1 cellular context compared by ENCODE assay signal in the genomic region with DNA sequence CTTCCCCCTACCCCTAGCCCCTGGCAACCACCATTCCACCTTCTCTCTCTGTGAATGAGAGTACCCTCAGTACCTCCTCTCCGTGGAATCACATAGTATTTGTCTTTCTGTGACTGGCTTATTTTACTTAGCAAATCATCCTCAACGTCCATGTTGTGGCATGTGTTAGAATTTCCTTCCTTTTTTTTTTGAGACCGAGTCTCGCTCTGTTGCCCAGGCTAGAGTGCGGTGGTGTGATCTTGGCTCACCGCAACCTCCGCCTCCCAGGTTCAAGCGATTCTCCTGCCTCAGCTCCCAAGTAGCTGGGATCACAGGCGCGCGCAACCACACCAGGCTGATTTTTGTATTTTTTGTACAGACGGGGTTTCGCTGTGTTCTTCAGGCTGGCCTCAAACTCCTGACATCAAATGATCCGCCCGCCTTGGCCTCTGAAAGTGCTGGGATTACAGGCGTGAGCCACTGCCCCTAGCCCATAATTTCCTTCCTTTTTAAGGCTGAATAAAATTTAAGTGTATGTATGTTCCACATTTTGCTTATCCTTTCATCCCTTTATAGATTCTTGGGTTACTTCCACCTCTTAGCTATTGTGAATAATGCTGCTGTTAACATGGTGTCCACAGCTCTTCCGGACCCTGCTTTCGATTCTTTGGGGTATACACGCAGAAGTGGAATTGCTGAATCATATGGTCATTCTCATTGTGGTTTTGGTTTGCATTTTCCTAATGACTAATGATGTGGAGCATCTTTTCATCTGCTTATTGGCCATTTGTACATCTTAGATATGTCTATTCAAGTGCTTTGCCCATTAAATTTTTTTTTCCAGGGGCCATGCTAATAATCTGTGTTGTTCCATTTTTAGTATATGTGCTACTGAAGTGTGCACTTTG.
TF ChIP-seq lines count a peak whose summit lies in the region.

No MANE protein-coding gene starts in this region.

TF ChIP-seq in GM12878, 131 proteins besides CTCF, POLR2A, EP300 and RAD21 (continued from another document):
- no peak for TF ChIP-seq MEF2B (IDR thresholded peaks at IDR 0.05; ENCODE audit: partially characterized antibody, poor library complexity, severe bottlenecking)
- TF ChIP-seq EZH2 (IDR thresholded peaks at IDR 0.05; ENCODE audit: borderline replicate concordance, control insufficient read depth, low read depth, low read length), result 0 out of 2 replicates have a peak, but pooled peaks have one; percentile 40
- no peak for TF ChIP-seq LARP7 (IDR thresholded peaks at IDR 0.05)
- TF ChIP-seq SMC3 (IDR thresholded peaks at IDR 0.05; ENCODE audit: borderline replicate concordance, low read length), result no peak
- no peak for TF ChIP-seq HSF1 (IDR thresholded peaks at IDR 0.05; ENCODE audit: low read depth, low read length)
- no peak for TF ChIP-seq HDGF (IDR thresholded peaks at IDR 0.05)
- no peak for TF ChIP-seq SREBF1 (IDR thresholded peaks at IDR 0.05; ENCODE audit: low read length)
- no peak for TF ChIP-seq SIX5 (IDR thresholded peaks at IDR 0.05; ENCODE audit: low read depth, low read length, severe bottlenecking)
- TF ChIP-seq SMARCA5 (IDR thresholded peaks at IDR 0.05), result no peak
- TF ChIP-seq BCL3 (IDR thresholded peaks at IDR 0.05; ENCODE audit: borderline replicate concordance, insufficient read depth, low read depth, low read length, poor library complexity, severe bottlenecking), result no peak
- no peak for TF ChIP-seq MYC (IDR thresholded peaks at IDR 0.05; ENCODE audit: insufficient read depth, insufficient read length, insufficient replicate concordance, low read length, severe bottlenecking)
- TF ChIP-seq NRF1 (conservative IDR thresholded peaks at IDR 0.05; ENCODE audit: low read depth, low read length), result no peak
- TF ChIP-seq HDAC2 (IDR thresholded peaks at IDR 0.05), result no peak
- TF ChIP-seq IRF5 (IDR thresholded peaks at IDR 0.05; ENCODE audit: borderline replicate concordance), result no peak
- TF ChIP-seq RFX5 (IDR thresholded peaks at IDR 0.05; ENCODE audit: low read depth, low read length), result no peak
- TF ChIP-seq FOXM1 (IDR thresholded peaks at IDR 0.05; ENCODE audit: low read depth, low read length), result peak; percentile 78
- peak; percentile 84; the same call in 1 of the 2 replicates for TF ChIP-seq BACH1 (IDR thresholded peaks at IDR 0.05; ENCODE audit: borderline replicate concordance)
- no peak for TF ChIP-seq NR2F1 (conservative IDR thresholded peaks at IDR 0.05)
- TF ChIP-seq, protein P1, sequence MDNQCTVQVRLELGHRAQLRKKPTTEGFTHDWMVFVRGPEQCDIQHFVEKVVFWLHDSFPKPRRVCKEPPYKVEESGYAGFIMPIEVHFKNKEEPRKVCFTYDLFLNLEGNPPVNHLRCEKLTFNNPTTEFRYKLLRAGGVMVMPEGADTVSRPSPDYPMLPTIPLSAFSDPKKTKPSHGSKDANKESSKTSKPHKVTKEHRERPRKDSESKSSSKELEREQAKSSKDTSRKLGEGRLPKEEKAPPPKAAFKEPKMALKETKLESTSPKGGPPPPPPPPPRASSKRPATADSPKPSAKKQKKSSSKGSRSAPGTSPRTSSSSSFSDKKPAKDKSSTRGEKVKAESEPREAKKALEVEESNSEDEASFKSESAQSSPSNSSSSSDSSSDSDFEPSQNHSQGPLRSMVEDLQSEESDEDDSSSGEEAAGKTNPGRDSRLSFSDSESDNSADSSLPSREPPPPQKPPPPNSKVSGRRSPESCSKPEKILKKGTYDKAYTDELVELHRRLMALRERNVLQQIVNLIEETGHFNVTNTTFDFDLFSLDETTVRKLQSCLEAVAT (IDR thresholded peaks at IDR 0.05), result no peak
- TF ChIP-seq, protein P2, sequence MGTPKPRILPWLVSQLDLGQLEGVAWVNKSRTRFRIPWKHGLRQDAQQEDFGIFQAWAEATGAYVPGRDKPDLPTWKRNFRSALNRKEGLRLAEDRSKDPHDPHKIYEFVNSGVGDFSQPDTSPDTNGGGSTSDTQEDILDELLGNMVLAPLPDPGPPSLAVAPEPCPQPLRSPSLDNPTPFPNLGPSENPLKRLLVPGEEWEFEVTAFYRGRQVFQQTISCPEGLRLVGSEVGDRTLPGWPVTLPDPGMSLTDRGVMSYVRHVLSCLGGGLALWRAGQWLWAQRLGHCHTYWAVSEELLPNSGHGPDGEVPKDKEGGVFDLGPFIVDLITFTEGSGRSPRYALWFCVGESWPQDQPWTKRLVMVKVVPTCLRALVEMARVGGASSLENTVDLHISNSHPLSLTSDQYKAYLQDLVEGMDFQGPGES (IDR thresholded peaks at IDR 0.05), result no peak
- TF ChIP-seq FOXK2 (IDR thresholded peaks at IDR 0.05), result no peak
